ENCODE assay signal across 22 cellular contexts in the genomic region with DNA sequence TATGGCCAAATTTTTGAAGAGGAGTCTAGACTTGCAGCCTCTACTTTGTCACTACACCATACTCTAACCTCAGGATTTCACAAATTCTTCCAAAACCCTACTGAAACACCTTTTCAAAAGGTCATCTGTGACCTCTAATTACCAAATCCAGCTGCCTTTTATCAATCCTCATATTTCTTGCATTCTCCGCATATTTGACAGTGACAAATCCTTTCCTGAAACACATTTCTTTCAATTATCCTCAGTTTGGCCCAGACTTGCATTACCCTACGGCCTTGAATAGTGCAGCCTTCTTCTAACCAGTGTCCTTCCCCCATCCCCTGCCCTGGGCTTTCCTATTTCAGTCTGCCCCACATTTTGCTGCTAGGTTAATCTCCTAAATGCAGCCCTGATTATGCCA. TPM values are rescaled to one million over a fixed set of nuclear protein-coding genes. Genes with fewer than 3 reads are reported as not detected.
DNase-seq lines count a peak whose midpoint lies in the region; FAIRE-seq and TF ChIP-seq lines count a peak whose summit lies in the region.
"Had no signal": no experiment of that assay in that cellular context is flagged by ENCODE, and none has a peak within 500 bp of the region (broad histone marks: within the 10 kb centered on the region; RNA-seq: fewer than 3 reads in every experiment).

No MANE protein-coding gene starts in this region.

- no peaks in the 10 kb centered on the region for H3K27me3 ChIP-seq in bronchial epithelial cell (ENCODE audit: control insufficient read depth, insufficient read depth, low read length)
- H3K27me3 ChIP-seq: MG63 had no signal

- no peak overlapping the region for H3K4me3 ChIP-seq in AG10803 (ENCODE audit: low read length)
- no peak overlapping the region for H3K4me3 ChIP-seq in bronchial epithelial cell (ENCODE audit: low read depth, low read length)
- no peak overlapping the region for H3K4me3 ChIP-seq in fibroblast of the aortic adventitia (ENCODE audit: low read depth, low read length)
- H3K4me3 ChIP-seq: MG63 had no signal

- peak; percentile 53 for DNase-seq in AG10803 (ENCODE audit: low read depth)
- peak; percentile 0 for DNase-seq in HTR-8/SVneo (ENCODE audit: insufficient read length, low spot score)
- peak; percentile 5 for DNase-seq in bronchial epithelial cell (ENCODE audit: low read depth)
- DNase-seq in fibroblast of the aortic adventitia (ENCODE audit: low read depth): peak; percentile 10
- no peak for DNase-seq in RPMI8226
- no peak for DNase-seq in CD1c-positive myeloid dendritic cell (ENCODE audit: extremely low spot score)
- no peak for DNase-seq in inferior parietal cortex (ENCODE audit: extremely low spot score)
- no peak for DNase-seq in activated CD4-positive, alpha-beta T cell treated with anti-CD3 and anti-CD28 coated beads, Interleukin-2, amount 50 U/mL, for 48 hours
- DNase-seq: 8988T; CD4-positive, alpha-beta memory T cell; DMS153; H9; IMR-90; MG63; NCI-H1048; NCI-H146; NCI-H2081; NCI-H2171 treated with DMSO at 0.1 percent for 48 hours; NCI-H446; NCI-H526 treated with DMSO at 0.1 percent for 48 hours; Right ventricle myocardium superior had no signal

- FAIRE-seq in HTR-8/SVneo (lab: Jason Lieb, UNC) (no peak), bronchial epithelial cell (lab: Jason Lieb, UNC) (no peak)
- FAIRE-seq: GM12891 had no signal

- TF ChIP-seq CTCF in AG10803 (conservative IDR thresholded peaks at IDR 0.05; ENCODE audit: low read length) (no peak), bronchial epithelial cell (IDR thresholded peaks at IDR 0.05; ENCODE audit: insufficient read depth, low read length, severe bottlenecking) (no peak), fibroblast of the aortic adventitia (IDR thresholded peaks at IDR 0.05; ENCODE audit: insufficient read depth, low read length) (no peak)

- H3K36me3 ChIP-seq in bronchial epithelial cell (ENCODE audit: control insufficient read depth, insufficient read depth, low read length): no peaks in the 10 kb centered on the region
- H3K36me3 ChIP-seq: MG63 had no signal

RNA-seq across cellular contexts. Expression of a gene that starts 25.5 kb away (rescaled TPM):
- total RNA-seq in bronchial epithelial cell (21.9 and 28.8 TPM in 2 replicates), fibroblast of the aortic adventitia (ENCODE audit: low replicate concordance) (5.1 and 14.6 TPM in 2 replicates)

Comparison
In these comparisons a context has a peak if more than half of its experiments do, and no peak if none do; other contexts are left out.
1. DNase-seq: peak in AG10803 (single experiment), HTR-8/SVneo (single experiment), bronchial epithelial cell (single experiment) and fibroblast of the aortic adventitia (single experiment); none in RPMI8226 (single experiment), CD1c-positive myeloid dendritic cell (single experiment), inferior parietal cortex (single experiment) and activated CD4-positive, alpha-beta T cell treated with anti-CD3 and anti-CD28 coated beads, Interleukin-2, amount 50 U/mL, for 48 hours (0 of 2).